Comparison of ENCODE assay signal across 23 cellular contexts in the genomic region with DNA sequence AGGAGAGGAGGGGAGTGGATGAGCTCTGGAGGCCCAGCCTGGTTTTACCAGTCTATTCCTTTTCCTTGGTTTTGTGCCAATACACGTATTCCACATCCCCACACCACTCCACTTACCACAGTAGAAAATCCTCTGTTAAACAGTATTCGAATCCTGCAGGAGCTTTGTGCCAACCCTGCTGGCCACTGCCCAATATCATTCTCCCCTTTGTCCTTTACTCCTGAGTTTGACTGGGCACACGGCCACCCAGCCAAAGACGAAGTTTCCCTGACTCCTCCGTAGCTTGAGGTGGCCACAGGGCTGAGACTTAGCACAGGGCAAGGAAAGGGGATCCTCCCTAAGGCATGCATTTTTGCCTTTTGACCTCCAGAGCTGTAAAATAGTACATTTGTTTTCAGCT.
DNase-seq lines count a peak whose midpoint lies in the region; ATAC-seq and TF ChIP-seq lines count a peak whose summit lies in the region.
"Had no signal": no experiment of that assay in that cellular context is flagged by ENCODE, and none has a peak within 500 bp of the region (broad histone marks: within the 10 kb centered on the region; RNA-seq: fewer than 3 reads in every experiment).

No MANE protein-coding gene starts in this region.

- no peak overlapping the region for H3K18ac ChIP-seq in trophoblast cell (ENCODE audit: low read length)

- intact Hi-C loops in PC-3 (cut with micrococcal nuclease), result no loop called here
- intact Hi-C loops in PC-9 (cut with micrococcal nuclease; ENCODE audit: unreplicated experiment), result no loop called here

- no peaks in the 10 kb centered on the region for H3K79me1 ChIP-seq in trophoblast cell (ENCODE audit: low read length)

- WGBS in hepatocyte (ENCODE audit: low lambda C conversion rate, missing lambda C conversion rate), result 89% methylated on average over 5 of the region's 5 CpGs
- WGBS in trophoblast cell (ENCODE audit: extremely low coverage, insufficient coverage, insufficient read length), result no CpG with 5 or more reads among the region's 5 CpGs

- in situ Hi-C loops in GM13977 (cut with MboI; ENCODE audit: low pct_unique_long_range_greater_than_20kb, low sequenced_read_pairs, unreplicated experiment), result no loop called here

- H2BK120ac ChIP-seq in trophoblast cell (ENCODE audit: insufficient read depth, low read length, poor library complexity), result no peak overlapping the region

- peaks cover 5% of the 10 kb centered on the region for H3K9me3 Mint-ChIP-seq in activated CD4-positive, alpha-beta T cell treated with anti-CD3 and anti-CD28 coated beads, Interleukin-2, amount 10 ng/mL, durations not matched to agents 7 days and 5 days
- H3K9me3 Mint-ChIP-seq: activated CD8-positive, alpha-beta T cell treated with anti-CD3 and anti-CD28 coated beads for 36 hours; T-helper 1 cell treated with Interleukin-12 subunit alpha and Interleukin-12 subunit beta and Interleukin-4 antibody, amounts not matched to agents 30 μg/mL and 1 μg/mL, for 36 hours had no signal

- no peak overlapping the region for H4K91ac ChIP-seq in trophoblast cell (ENCODE audit: low read depth, low read length)

- no peaks in the 10 kb centered on the region for H3F3A ChIP-seq in PC-3 (ENCODE audit: low read length, unreplicated experiment)
- no peaks in the 10 kb centered on the region for H3F3A ChIP-seq in PC-9 (ENCODE audit: insufficient read depth, low read depth)

- H3K4ac ChIP-seq in trophoblast cell (ENCODE audit: low read depth, low read length), result no peak overlapping the region

- no peaks in the 10 kb centered on the region for H4K20me1 ChIP-seq in PC-3 (ENCODE audit: low read length)
- no peaks in the 10 kb centered on the region for H4K20me1 ChIP-seq in hepatocyte (ENCODE audit: insufficient read depth, poor library complexity, severe bottlenecking)
- H4K20me1 ChIP-seq in PC-9 (ENCODE audit: insufficient read depth), result no peaks in the 10 kb centered on the region

- H3K27me3 ChIP-seq in PC-3 (ENCODE audit: low read length), result no peaks in the 10 kb centered on the region
- no peaks in the 10 kb centered on the region for H3K27me3 ChIP-seq in hepatocyte
- no peaks in the 10 kb centered on the region for H3K27me3 ChIP-seq in trophoblast cell (ENCODE audit: insufficient read depth, low read length)
- no peaks in the 10 kb centered on the region for H3K27me3 ChIP-seq in PC-9 (ENCODE audit: insufficient read depth, low read depth)
- H3K27me3 ChIP-seq: BLaER1 treated with 17β-estradiol and CSF1 and Interleukin-3, amounts not matched to agents 10 nM and 100 nM; tibial nerve had no signal

- H4K8ac ChIP-seq in trophoblast cell (ENCODE audit: low read depth, low read length), result no peak overlapping the region

- H3K23ac ChIP-seq in trophoblast cell (ENCODE audit: low read length), result no peak overlapping the region

- no peak overlapping the region for H2AK5ac ChIP-seq in trophoblast cell (ENCODE audit: low read length)

- H3K4me1 Mint-ChIP-seq in activated CD4-positive, alpha-beta T cell treated with anti-CD3 and anti-CD28 coated beads, Interleukin-2, amount 10 ng/mL, durations not matched to agents 7 days and 5 days, result no peaks in the 10 kb centered on the region
- H3K4me1 Mint-ChIP-seq: activated naive CD8-positive, alpha-beta T cell treated with anti-CD3 and anti-CD28 coated beads for 36 hours had no signal

- H2BK12ac ChIP-seq in trophoblast cell (ENCODE audit: low read length), result no peak overlapping the region

- H3K36me3 ChIP-seq in PC-3 (ENCODE audit: low read depth, low read length) (no peaks in the 10 kb centered on the region), hepatocyte (replicated peaks; ENCODE audit: insufficient read depth, low read depth) (no peaks in the 10 kb centered on the region), trophoblast cell (ENCODE audit: control insufficient read depth in 1 of 2, insufficient read depth in 2 of 2, low read length in 2 of 2) (peaks cover 0 to 2% of the 10 kb centered on the region in 2 experiments), PC-9 (ENCODE audit: low read depth) (no peaks in the 10 kb centered on the region)

- TF ChIP-seq CTCF in LNCaP clone FGC (IDR thresholded peaks at IDR 0.05; ENCODE audit: control insufficient read depth, extremely low read depth, insufficient read depth), result no peak
- no peak for TF ChIP-seq CTCF in PC-3 (conservative IDR thresholded peaks at IDR 0.05; ENCODE audit: low read depth, low read length)
- no peak for TF ChIP-seq CTCF in hepatocyte (IDR thresholded peaks at IDR 0.05; ENCODE audit: poor library complexity)
- TF ChIP-seq CTCF in PC-9 (conservative IDR thresholded peaks at IDR 0.05), result no peak
- no peak for TF ChIP-seq CTCF in GM13977 (IDR thresholded peaks at IDR 0.05; ENCODE audit: extremely low read depth, insufficient read depth, missing control alignments)

- peak; percentile 22 for DNase-seq in LNCaP clone FGC (ENCODE audit: low read depth)
- DNase-seq in PC-3, result peak; percentile 38
- DNase-seq in hepatocyte (ENCODE audit: low spot score), result no peak
- DNase-seq in trophoblast cell, result no peak
- DNase-seq in PC-9, result no peak
- no peak for DNase-seq in GM13977 (ENCODE audit: low spot score)
- DNase-seq in activated CD4-positive, alpha-beta T cell treated with anti-CD3 and anti-CD28 coated beads, Interleukin-2, amount 10 ng/mL, durations not matched to agents 7 days and 5 days, result no peak
- DNase-seq: activated CD4-positive, CD25-positive, alpha-beta regulatory T cell treated with anti-CD3 and anti-CD28 coated beads, Interleukin-2, amount 50 U/mL, for 72 hours; activated CD8-positive, alpha-beta T cell treated with anti-CD3 and anti-CD28 coated beads for 36 hours; activated effector memory CD4-positive, alpha-beta T cell treated with Interleukin-2 at 50 U/mL for 16 hours; activated naive CD8-positive, alpha-beta T cell treated with anti-CD3 and anti-CD28 coated beads for 36 hours; cerebellar nuclear complex; dorsolateral prefrontal cortex; mucosa of descending colon; NCI-H1048; NCI-H187; RPMI8226; stimulated activated naive CD8-positive, alpha-beta T cell treated with anti-CD3 and anti-CD28 coated beads, Interleukin-15, Interleukin-2, amounts not matched to agents 100 U/mL and 50 U/mL, for 24 hours had no signal

- H3K4me2 ChIP-seq in PC-3 (ENCODE audit: low read length), result 0 out of 2 replicates have a peak overlapping the region, but pooled peaks have one; percentile 22
- peak overlapping the region; percentile 24 for H3K4me2 ChIP-seq in hepatocyte
- no peak overlapping the region for H3K4me2 ChIP-seq in trophoblast cell (ENCODE audit: low read length)
- H3K4me2 ChIP-seq in PC-9, result no peak overlapping the region
- H3K4me2 ChIP-seq: BLaER1 treated with 17β-estradiol and CSF1 and Interleukin-3, amounts not matched to agents 10 nM and 100 nM had no signal

- CTCF ChIA-PET in PC-3 (lab: Charles Lee), result no interaction called here
- CTCF ChIA-PET in PC-9 (lab: Charles Lee), result no interaction called here
- CTCF ChIA-PET in activated CD4-positive, alpha-beta T cell treated with anti-CD3 and anti-CD28 coated beads, Interleukin-2, amount 10 ng/mL, durations not matched to agents 7 days and 5 days (lab: Charles Lee), result interaction anchor here (1.8 kb wide), 1 partner anchor 34 kb away, joined by 5 read pairs; no protein-coding TSS in a partner anchor

- H3K9me2 ChIP-seq in PC-3 (replicated peaks; ENCODE audit: low read length) (no peaks in the 10 kb centered on the region), hepatocyte (replicated peaks; ENCODE audit: insufficient read depth) (no peaks in the 10 kb centered on the region), PC-9 (ENCODE audit: insufficient read depth) (no peaks in the 10 kb centered on the region)

- BruUV-seq in PC-3 (replicated peaks; lab: Mats Ljungman, UMichigan) (no TSS peak), PC-9 (replicated peaks; lab: Mats Ljungman, UMichigan) (no TSS peak)

- H3K4me3 Mint-ChIP-seq in activated CD4-positive, alpha-beta T cell treated with anti-CD3 and anti-CD28 coated beads, Interleukin-2, amount 10 ng/mL, durations not matched to agents 7 days and 5 days, result no peak overlapping the region
- H3K4me3 Mint-ChIP-seq: activated CD8-positive, alpha-beta T cell treated with anti-CD3 and anti-CD28 coated beads for 36 hours; activated naive CD8-positive, alpha-beta T cell treated with anti-CD3 and anti-CD28 coated beads for 36 hours; T-helper 1 cell treated with Interleukin-12 subunit alpha and Interleukin-12 subunit beta and Interleukin-4 antibody, amounts not matched to agents 30 μg/mL and 1 μg/mL, for 36 hours had no signal

- peaks cover 38% of the 10 kb centered on the region for H3K4me1 ChIP-seq in PC-3 (ENCODE audit: insufficient read depth, low read length)
- H3K4me1 ChIP-seq in hepatocyte (ENCODE audit: insufficient read depth), result peaks cover 5% of the 10 kb centered on the region
- no peaks in the 10 kb centered on the region for H3K4me1 ChIP-seq in trophoblast cell (ENCODE audit: control insufficient read depth in 1 of 2, insufficient read depth in 2 of 2, low read length in 2 of 2)
- peaks cover 11% of the 10 kb centered on the region for H3K4me1 ChIP-seq in PC-9 (replicated peaks; ENCODE audit: insufficient read depth)
- H3K4me1 ChIP-seq: BLaER1 treated with 17β-estradiol and CSF1 and Interleukin-3, amounts not matched to agents 10 nM and 100 nM had no signal

- H3K4me3 ChIP-seq in LNCaP clone FGC (ENCODE audit: low read depth, low read length), result no peak overlapping the region
- H3K4me3 ChIP-seq in PC-3 (ENCODE audit: low read length), result no peak overlapping the region
- no peak overlapping the region for H3K4me3 ChIP-seq in hepatocyte
- H3K4me3 ChIP-seq in trophoblast cell (ENCODE audit: low read depth, low read length), result peak overlapping the region; percentile 47
- H3K4me3 ChIP-seq in PC-9, result no peak overlapping the region
- H3K4me3 ChIP-seq: BLaER1 treated with 17β-estradiol and CSF1 and Interleukin-3, amounts not matched to agents 10 nM and 100 nM; dorsolateral prefrontal cortex; lung; mucosa of descending colon; tibial nerve had no signal

- H3K79me2 ChIP-seq in PC-3 (ENCODE audit: low read length) (no peaks in the 10 kb centered on the region), hepatocyte (no peaks in the 10 kb centered on the region), trophoblast cell (ENCODE audit: control insufficient read depth, insufficient read depth, low read length, poor library complexity) (no peaks in the 10 kb centered on the region), PC-9 (ENCODE audit: low read depth) (no peaks in the 10 kb centered on the region)

- H2AFZ ChIP-seq in PC-3 (ENCODE audit: low read length), result no peak overlapping the region
- no peak overlapping the region for H2AFZ ChIP-seq in hepatocyte
- no peak overlapping the region for H2AFZ ChIP-seq in trophoblast cell (ENCODE audit: insufficient read depth, low read length, poor library complexity)
- no peak overlapping the region for H2AFZ ChIP-seq in PC-9

- H4K12ac ChIP-seq in trophoblast cell (ENCODE audit: low read depth, low read length), result no peak overlapping the region

- no peak for ATAC-seq in PC-3
- ATAC-seq: activated CD8-positive, alpha-beta T cell treated with anti-CD3 and anti-CD28 coated beads for 36 hours; mucosa of descending colon; stimulated activated naive CD8-positive, alpha-beta T cell treated with anti-CD3 and anti-CD28 coated beads, Interleukin-15, Interleukin-2, amounts not matched to agents 100 U/mL and 50 U/mL, for 24 hours had no signal

- POLR2A ChIA-PET in PC-3 (lab: Charles Lee; ENCODE audit: unreplicated experiment) (no interaction called here), PC-9 (lab: Charles Lee; ENCODE audit: unreplicated experiment) (no interaction called here)
- POLR2A ChIA-PET in activated CD4-positive, alpha-beta T cell treated with anti-CD3 and anti-CD28 coated beads, Interleukin-2, amount 10 ng/mL, durations not matched to agents 7 days and 5 days (lab: Charles Lee), result no interaction called here

- H3K27ac Mint-ChIP-seq in activated CD4-positive, alpha-beta T cell treated with anti-CD3 and anti-CD28 coated beads, Interleukin-2, amount 10 ng/mL, durations not matched to agents 7 days and 5 days, result no peak overlapping the region
- H3K27ac Mint-ChIP-seq: activated CD8-positive, alpha-beta T cell treated with anti-CD3 and anti-CD28 coated beads for 36 hours; activated naive CD8-positive, alpha-beta T cell treated with anti-CD3 and anti-CD28 coated beads for 36 hours; progenitor cell of endocrine pancreas; T-helper 1 cell treated with Interleukin-12 subunit alpha and Interleukin-12 subunit beta and Interleukin-4 antibody, amounts not matched to agents 30 μg/mL and 1 μg/mL, for 36 hours had no signal

- H3K9me3 ChIP-seq in PC-3 (ENCODE audit: low read length) (no peaks in the 10 kb centered on the region), hepatocyte (ENCODE audit: low read depth) (no peaks in the 10 kb centered on the region), trophoblast cell (ENCODE audit: insufficient read depth, low read depth, low read length) (no peaks in the 10 kb centered on the region), PC-9 (ENCODE audit: insufficient read depth, low read depth) (no peaks in the 10 kb centered on the region)
- H3K9me3 ChIP-seq: BLaER1 treated with 17β-estradiol and CSF1 and Interleukin-3, amounts not matched to agents 10 nM and 100 nM; mucosa of descending colon had no signal

- no peak overlapping the region for H2BK5ac ChIP-seq in trophoblast cell (ENCODE audit: low read depth, low read length, poor library complexity)

- H3K27me3 Mint-ChIP-seq in activated CD4-positive, alpha-beta T cell treated with anti-CD3 and anti-CD28 coated beads, Interleukin-2, amount 10 ng/mL, durations not matched to agents 7 days and 5 days, result no peaks in the 10 kb centered on the region
- H3K27me3 Mint-ChIP-seq: activated CD8-positive, alpha-beta T cell treated with anti-CD3 and anti-CD28 coated beads for 36 hours; activated naive CD8-positive, alpha-beta T cell treated with anti-CD3 and anti-CD28 coated beads for 36 hours; progenitor cell of endocrine pancreas had no signal

- H3K14ac ChIP-seq in trophoblast cell (ENCODE audit: low read length), result no peak overlapping the region

- H3K36me3 Mint-ChIP-seq in activated CD4-positive, alpha-beta T cell treated with anti-CD3 and anti-CD28 coated beads, Interleukin-2, amount 10 ng/mL, durations not matched to agents 7 days and 5 days (ENCODE audit: low read depth), result peaks cover 5% of the 10 kb centered on the region

- no peak overlapping the region for H3K9ac ChIP-seq in PC-3 (ENCODE audit: low read length)
- no peak overlapping the region for H3K9ac ChIP-seq in trophoblast cell (ENCODE audit: low read length)
- H3K9ac ChIP-seq: BLaER1 treated with 17β-estradiol and CSF1 and Interleukin-3, amounts not matched to agents 10 nM and 100 nM had no signal

- peak overlapping the region; percentile 50 for H3K27ac ChIP-seq in PC-3 (ENCODE audit: low read length)
- H3K27ac ChIP-seq in hepatocyte, result no peak overlapping the region
- H3K27ac ChIP-seq in trophoblast cell (ENCODE audit: low read depth, low read length), result no peak overlapping the region
- no peak overlapping the region for H3K27ac ChIP-seq in PC-9
- H3K27ac ChIP-seq: BLaER1 treated with 17β-estradiol and CSF1 and Interleukin-3, amounts not matched to agents 10 nM and 100 nM; dorsolateral prefrontal cortex; tibial nerve had no signal

Comparison
In these comparisons a context has a peak if more than half of its experiments do, and no peak if none do; other contexts are left out.
1. DNase-seq: peak in LNCaP clone FGC (single experiment) and PC-3 (single experiment); none in hepatocyte (single experiment), trophoblast cell (0 of 2), PC-9 (0 of 2), GM13977 (single experiment) and activated CD4-positive, alpha-beta T cell treated with anti-CD3 and anti-CD28 coated beads, Interleukin-2, amount 10 ng/mL, durations not matched to agents 7 days and 5 days (single experiment).
2. H3K4me2 ChIP-seq: peak in PC-3 (single experiment) and hepatocyte (single experiment); none in trophoblast cell (single experiment) and PC-9 (single experiment).